ENCODE assay signal across 8 cellular contexts in the genomic region with DNA sequence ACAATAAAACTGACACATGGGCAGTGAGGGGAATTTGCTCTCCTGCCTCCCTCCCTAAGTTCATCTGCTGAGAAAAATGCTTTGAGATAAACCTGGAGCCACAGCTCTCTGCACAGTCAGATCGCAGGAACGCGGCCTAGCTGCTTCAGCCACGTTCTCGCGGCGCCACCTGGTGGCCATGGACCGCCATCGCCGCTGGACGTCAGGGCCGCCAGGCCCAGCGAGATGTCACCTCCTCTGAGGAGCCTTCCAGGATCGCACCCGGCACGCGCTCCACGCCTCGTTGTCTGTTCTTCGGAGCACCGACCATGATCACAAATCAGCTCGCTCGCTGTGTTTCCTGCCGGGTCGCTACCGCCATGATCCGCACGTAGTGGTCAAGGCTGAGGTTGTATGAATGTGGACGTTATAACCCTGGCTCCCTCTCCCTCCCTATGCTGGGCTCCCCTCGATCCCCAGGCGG. TPM values are rescaled to one million over a fixed set of nuclear protein-coding genes. Genes with fewer than 3 reads are reported as not detected.
DNase-seq lines count a peak whose midpoint lies in the region; ATAC-seq, FAIRE-seq and TF ChIP-seq lines count a peak whose summit lies in the region.

No MANE protein-coding gene starts in this region.

- no peak overlapping the region for H2BK5ac ChIP-seq in H1 (ENCODE audit: low read depth, low read length)

- FAIRE-seq in D721Med (lab: Jason Lieb, UNC), result no peak
- FAIRE-seq in H1 (lab: Jason Lieb, UNC), result no peak

- no peak overlapping the region for H2BK120ac ChIP-seq in H1 (replicated peaks; ENCODE audit: low read depth, low read length)

- H4K8ac ChIP-seq in H1 (ENCODE audit: extremely low read depth, insufficient read depth, low read length), result no peak overlapping the region

- H3K9me3 ChIP-seq in H1 (ENCODE audit: insufficient read depth in 2 of 2, low read depth in 1 of 2, low read length in 1 of 2), result peaks cover 31 to 50% of the 10 kb centered on the region in 2 experiments
- H3K9me3 ChIP-seq in mucosa of descending colon, result peaks cover 53% of the 10 kb centered on the region

- no peak overlapping the region for H3K56ac ChIP-seq in H1 (replicated peaks; ENCODE audit: insufficient read length, low read depth, low read length)

- no peaks in the 10 kb centered on the region for H3K4me1 ChIP-seq in H1 (replicated peaks in 1 of 4; ENCODE audit: control insufficient read depth in 3 of 4, insufficient read depth in 4 of 4, low read length in 3 of 4)
- no peaks in the 10 kb centered on the region for H3K4me1 ChIP-seq in mucosa of descending colon (ENCODE audit: low read depth)

- H3K27me3 ChIP-seq in H1 (replicated peaks in 1 of 4; ENCODE audit: control insufficient read depth in 3 of 4, extremely low read depth in 1 of 4, insufficient read depth in 3 of 4, low read length in 3 of 4), result no peaks in the 10 kb centered on the region

- H3K79me2 ChIP-seq in H1 (ENCODE audit: control insufficient read depth in 1 of 2, insufficient read depth in 2 of 2, low read length in 2 of 2), result no peaks in the 10 kb centered on the region

- no peak overlapping the region for H2BK12ac ChIP-seq in H1 (ENCODE audit: low read depth, low read length)

- peak; percentile 72 for ATAC-seq in activated CD8-positive, alpha-beta T cell treated with anti-CD3 and anti-CD28 coated beads for 36 hours
- ATAC-seq in mucosa of descending colon (no peak), GM21381 (IDR thresholded peaks at IDR 0.05; ENCODE audit: unreplicated experiment) (no peak)

- no peak overlapping the region for H4K5ac ChIP-seq in H1 (ENCODE audit: insufficient read length, low read depth, low read length)

- no peak overlapping the region for H3K27ac Mint-ChIP-seq in activated CD8-positive, alpha-beta T cell treated with anti-CD3 and anti-CD28 coated beads for 36 hours

- H3K4me1 Mint-ChIP-seq in activated CD8-positive, alpha-beta T cell treated with anti-CD3 and anti-CD28 coated beads for 36 hours (ENCODE audit: low read depth), result peaks cover 6% of the 10 kb centered on the region

- no peak overlapping the region for H2AFZ ChIP-seq in H1 (ENCODE audit: low read length)

- intact Hi-C loops in activated CD8-positive, alpha-beta T cell treated with anti-CD3 and anti-CD28 coated beads for 36 hours (cut with micrococcal nuclease), result no loop called here
- intact Hi-C loops in mucosa of descending colon (cut with DNase I, micrococcal nuclease), result no loop called here

- TF ChIP-seq CTCF in D721Med (IDR thresholded peaks at IDR 0.05; ENCODE audit: insufficient read depth, missing control alignments), result peak; percentile 95
- TF ChIP-seq CTCF in activated CD8-positive, alpha-beta T cell treated with anti-CD3 and anti-CD28 coated beads for 36 hours (IDR thresholded peaks at IDR 0.05), result peak; percentile 96
- TF ChIP-seq CTCF in H1 (IDR thresholded peaks at IDR 0.05; ENCODE audit: control extremely low read depth in 1 of 3, insufficient read depth in 1 of 3, low read depth in 1 of 3, low read length in 3 of 3), result peak; percentile 88 to 99 (median 96)
- TF ChIP-seq CTCF in mucosa of descending colon (IDR thresholded peaks at IDR 0.05), result no peak

- H3K27me3 Mint-ChIP-seq in activated CD8-positive, alpha-beta T cell treated with anti-CD3 and anti-CD28 coated beads for 36 hours, result peaks cover 9% of the 10 kb centered on the region

- H2AK5ac ChIP-seq in H1 (ENCODE audit: low read depth, low read length), result no peak overlapping the region

- H3K23me2 ChIP-seq in H1 (ENCODE audit: low read depth, low read length), result no peaks in the 10 kb centered on the region

- CTCF ChIA-PET in activated CD8-positive, alpha-beta T cell treated with anti-CD3 and anti-CD28 coated beads for 36 hours (lab: Charles Lee), result interaction anchor here (0.6 to 1.7 kb wide), 6 partner anchors 9 to 1032 kb away, joined by 3 to 6 read pairs (median 3); no protein-coding TSS in a partner anchor
- CTCF ChIA-PET in H1 (lab: Charles Lee; ENCODE audit: partially characterized antibody), result interaction anchor here (0.5 to 2.0 kb wide), 9 partner anchors 14 to 700 kb away, joined by 3 to 5 read pairs (median 3); no protein-coding TSS in a partner anchor

- H3K79me1 ChIP-seq in H1 (ENCODE audit: low read depth, low read length), result no peaks in the 10 kb centered on the region

- H2BK15ac ChIP-seq in H1 (ENCODE audit: low read length), result no peak overlapping the region

- no peak overlapping the region for H3K4me3 ChIP-seq in H1 (ENCODE audit: extremely low read depth in 1 of 4, insufficient read depth in 2 of 4, low read depth in 3 of 4, low read length in 4 of 4)
- no peak overlapping the region for H3K4me3 ChIP-seq in mucosa of descending colon

- H3K9me3 Mint-ChIP-seq in activated CD8-positive, alpha-beta T cell treated with anti-CD3 and anti-CD28 coated beads for 36 hours, result no peaks in the 10 kb centered on the region

- H2BK20ac ChIP-seq in H1 (ENCODE audit: low read length), result no peak overlapping the region

- H3K23ac ChIP-seq in H1 (ENCODE audit: insufficient read length), result no peak overlapping the region

- TF ChIP-seq RAD21 in H1 (IDR thresholded peaks at IDR 0.05 in 1 of 2, conservative IDR thresholded peaks at IDR 0.05 in 1 of 2; ENCODE audit: low read depth in 2 of 2, low read length in 2 of 2), result peak; percentile 93

- WGBS in H1 (ENCODE audit: extremely low coverage in 1 of 2, insufficient coverage in 1 of 2, insufficient read length in 1 of 2, insufficient replicate concordance in 2 of 2, low coverage in 1 of 2, low lambda C conversion rate in 2 of 2, missing lambda C conversion rate in 1 of 2), 2 experiments, result 39% methylated on average over 30 of the region's 31 CpGs; no CpG with 5 or more reads in 1 of the 2 experiments

- POLR2A ChIA-PET in activated CD8-positive, alpha-beta T cell treated with anti-CD3 and anti-CD28 coated beads for 36 hours (lab: Charles Lee), result no interaction called here
- POLR2A ChIA-PET in H1 (lab: Charles Lee; ENCODE audit: partially characterized antibody), result no interaction called here

- no peaks in the 10 kb centered on the region for H4K20me1 ChIP-seq in H1 (replicated peaks in 1 of 2; ENCODE audit: control insufficient read depth in 1 of 2, insufficient read depth in 2 of 2, low read length in 2 of 2)

- no peak overlapping the region for H3K4me3 Mint-ChIP-seq in activated CD8-positive, alpha-beta T cell treated with anti-CD3 and anti-CD28 coated beads for 36 hours

- H3K36me3 Mint-ChIP-seq in activated CD8-positive, alpha-beta T cell treated with anti-CD3 and anti-CD28 coated beads for 36 hours (ENCODE audit: low read depth), result no peaks in the 10 kb centered on the region

- H3K9ac ChIP-seq in H1 (replicated peaks in 1 of 4; ENCODE audit: extremely low read depth in 1 of 4, low read depth in 3 of 4, low read length in 3 of 4), result no peak overlapping the region

- no peak overlapping the region for H3K4me2 ChIP-seq in H1 (ENCODE audit: insufficient read depth in 1 of 2, low read depth in 2 of 2, low read length in 2 of 2)

- no peak overlapping the region for H3K4ac ChIP-seq in H1 (replicated peaks; ENCODE audit: insufficient read length, low read depth, low read length)

- DNase-seq in D721Med (ENCODE audit: insufficient read length, low spot score), result peak; percentile 83
- peak; percentile 35 for DNase-seq in LHCN-M2 (ENCODE audit: low read depth)
- peak; percentile 79 for DNase-seq in activated CD8-positive, alpha-beta T cell treated with anti-CD3 and anti-CD28 coated beads for 36 hours
- DNase-seq in H1 (ENCODE audit: low read depth in 1 of 2, low spot score in 2 of 2), result peak in 1 of 2 experiments; percentile 94
- DNase-seq in mucosa of descending colon, result peak in 2 of 3 donors; percentile 47 to 57
- DNase-seq in substantia nigra (lab: John Stamatoyannopoulos, UW), result peak in 46 of 49 donors; percentile 2 to 82 (median 51)
- DNase-seq in OCI-M2 (lab: John Stamatoyannopoulos, UW; ENCODE audit: unreplicated experiment), result no peak

- no peak overlapping the region for H3K27ac ChIP-seq in H1 (ENCODE audit: low read depth, low read length)
- H3K27ac ChIP-seq in substantia nigra (ENCODE audit: low read depth, low read length, poor library complexity, severe bottlenecking), result no peak overlapping the region

- no peaks in the 10 kb centered on the region for H3K36me3 ChIP-seq in H1 (ENCODE audit: control insufficient read depth in 2 of 4, insufficient read depth in 4 of 4, low read length in 3 of 4)
- no peaks in the 10 kb centered on the region for H3K36me3 ChIP-seq in mucosa of descending colon (ENCODE audit: low read depth)

- no peak overlapping the region for H3K18ac ChIP-seq in H1 (ENCODE audit: extremely low read depth, low read length)

- no peak overlapping the region for H4K91ac ChIP-seq in H1 (replicated peaks; ENCODE audit: insufficient read length, low read length)

- H3K14ac ChIP-seq in H1 (ENCODE audit: insufficient read length), result no peak overlapping the region

- no peak for TF ChIP-seq POLR2A in H1 (IDR thresholded peaks at IDR 0.05; ENCODE audit: control extremely low read depth in 1 of 2, low read depth in 2 of 2, low read length in 2 of 2)

- TF ChIP-seq EP300 in H1 (IDR thresholded peaks at IDR 0.05; ENCODE audit: borderline replicate concordance in 1 of 2, low read depth in 2 of 2, low read length in 2 of 2), result no peak

RNA-seq across cellular contexts. Expression of a gene that starts 20.6 kb away (rescaled TPM):
- total RNA-seq in LHCN-M2 (2014; rRNA removed), result not detected in 2 replicates
- polyA plus RNA-seq in LHCN-M2 (2012), result not detected
- total RNA-seq in activated CD8-positive, alpha-beta T cell treated with anti-CD3 and anti-CD28 coated beads for 36 hours, result not detected
- total RNA-seq in H1 (2021; fragmentation: NEBNext Ultra II Directional; extraction: Animal tissue kit (Norgen Biotek cat#: 25700)), result not detected in 2 replicates
- polyA plus RNA-seq in H1 (2011; rRNA removed), result not detected in 2 replicates
- not detected for polyA plus RNA-seq in H1 (2011; cell fraction: cytosol; rRNA removed)
- not detected for polyA plus RNA-seq in H1 (2011; cell fraction: nucleus; rRNA removed)
- not detected in 4 replicates for polyA plus RNA-seq in H1 (2012, experiment 1 of 2)
- not detected for polyA plus RNA-seq in H1 (2012, experiment 2 of 2)
- not detected for polyA plus RNA-seq in H1 (2013, experiment 1 of 2)
- polyA plus RNA-seq in H1 (2013, experiment 2 of 2), result not detected
- not detected in 2 replicates for polyA minus RNA-seq in H1 (2011; rRNA and poly(A)+ RNA removed)
- not detected for polyA minus RNA-seq in H1 (2011; cell fraction: cytosol; rRNA and poly(A)+ RNA removed)
- polyA minus RNA-seq in H1 (2011; cell fraction: nucleus; rRNA and poly(A)+ RNA removed), result not detected
- total RNA-seq in mucosa of descending colon, result not detected

RNA-seq across cellular contexts. Expression of a gene that starts 45.8 kb away (rescaled TPM):
- not detected in 2 replicates for total RNA-seq in LHCN-M2 (2014; rRNA removed)
- not detected for polyA plus RNA-seq in LHCN-M2 (2012)
- not detected for total RNA-seq in activated CD8-positive, alpha-beta T cell treated with anti-CD3 and anti-CD28 coated beads for 36 hours
- total RNA-seq in H1 (2021; fragmentation: NEBNext Ultra II Directional; extraction: Animal tissue kit (Norgen Biotek cat#: 25700)), result not detected in 2 replicates
- not detected in 2 replicates for polyA plus RNA-seq in H1 (2011; rRNA removed)
- not detected for polyA plus RNA-seq in H1 (2011; cell fraction: cytosol; rRNA removed)
- polyA plus RNA-seq in H1 (2011; cell fraction: nucleus; rRNA removed), result not detected
- polyA plus RNA-seq in H1 (2012, experiment 1 of 2), result not detected in 4 replicates
- not detected for polyA plus RNA-seq in H1 (2012, experiment 2 of 2)
- not detected for polyA plus RNA-seq in H1 (2013, experiment 1 of 2)
- not detected for polyA plus RNA-seq in H1 (2013, experiment 2 of 2)
- not detected in 2 replicates for polyA minus RNA-seq in H1 (2011; rRNA and poly(A)+ RNA removed)
- polyA minus RNA-seq in H1 (2011; cell fraction: cytosol; rRNA and poly(A)+ RNA removed), result not detected
- polyA minus RNA-seq in H1 (2011; cell fraction: nucleus; rRNA and poly(A)+ RNA removed), result not detected
- not detected for total RNA-seq in mucosa of descending colon
